16 cellular contexts compared by ENCODE assay signal in genomic region chr20:47825011-47825762, GRCh38. TPM values are rescaled to one million over a fixed set of nuclear protein-coding genes. Genes with fewer than 3 reads are reported as not detected.
DNase-seq lines count a peak whose midpoint lies in the region; ATAC-seq and TF ChIP-seq lines count a peak whose summit lies in the region.
"Had no signal": no experiment of that assay in that cellular context is flagged by ENCODE, and none has a peak within 500 bp of the region (broad histone marks: within the 10 kb centered on the region; RNA-seq: fewer than 3 reads in every experiment).

No MANE protein-coding gene starts in this region.

- intact Hi-C loops in cardiac septum (cut with DNase I): no loop called here

- ATAC-seq in naive B cell (ENCODE audit: low read depth in 2 of 2) (no peak), HG02759 (IDR thresholded peaks at IDR 0.05; ENCODE audit: unreplicated experiment) (no peak)
- ATAC-seq: A549, K562 had no signal

- H3K9me3 Mint-ChIP-seq in naive B cell: no peaks in the 10 kb centered on the region
- H3K9me3 Mint-ChIP-seq: CD4-positive, alpha-beta T cell had no signal

- no peaks in the 10 kb centered on the region for H3K36me3 Mint-ChIP-seq in naive B cell

- peaks cover 8 to 29% (median 11%) of the 10 kb centered on the region in 3 donors for H3K27me3 Mint-ChIP-seq in naive B cell

- no peaks in the 10 kb centered on the region for H3K4me1 ChIP-seq in right atrium auricular region
- no peaks in the 10 kb centered on the region for H3K4me1 ChIP-seq in tibial nerve
- H3K4me1 ChIP-seq: SJSA1 had no signal

- H3K4me1 Mint-ChIP-seq in naive B cell: peaks cover 3 to 10% (median 6%) of the 10 kb centered on the region in 3 donors

- no peak for TF ChIP-seq EP300 in tibial nerve (IDR thresholded peaks at IDR 0.05)

- peak; percentile 55 for DNase-seq in cardiac septum (ENCODE audit: low spot score)
- DNase-seq in right atrium auricular region (ENCODE audit: low spot score): no peak
- peak; percentile 61 for DNase-seq in NCI-H69 (lab: John Stamatoyannopoulos, UW)
- no peak for DNase-seq in naive B cell
- no peak for DNase-seq in tibial nerve (ENCODE audit: low spot score in 2 of 2)
- DNase-seq in coronary artery (ENCODE audit: low spot score): no peak
- DNase-seq in DMS153 (lab: John Stamatoyannopoulos, UW): no peak
- DNase-seq: CD4-positive, alpha-beta T cell; EL; NCI-H1105; NCI-H2029; NCI-H510A treated with DMSO at 0.1 percent for 48 hours had no signal

- H3K27ac Mint-ChIP-seq in naive B cell: peak overlapping the region in 4 of 6 donors; percentile 7 to 67 (median 59)
- H3K27ac Mint-ChIP-seq: CD4-positive, alpha-beta T cell had no signal

- no peak overlapping the region for H3K27ac ChIP-seq in right atrium auricular region
- no peak overlapping the region for H3K27ac ChIP-seq in tibial nerve
- H3K27ac ChIP-seq in coronary artery: no peak overlapping the region
- H3K27ac ChIP-seq: A549, SJSA1 had no signal

- TF ChIP-seq CTCF in right atrium auricular region (IDR thresholded peaks at IDR 0.05) (no peak), tibial nerve (IDR thresholded peaks at IDR 0.05) (no peak), coronary artery (IDR thresholded peaks at IDR 0.05) (no peak)

- H3K9me3 ChIP-seq in right atrium auricular region: no peaks in the 10 kb centered on the region
- no peaks in the 10 kb centered on the region for H3K9me3 ChIP-seq in tibial nerve
- H3K9me3 ChIP-seq: A549, SJSA1 had no signal

- H3K36me3 ChIP-seq in right atrium auricular region: no peaks in the 10 kb centered on the region
- no peaks in the 10 kb centered on the region for H3K36me3 ChIP-seq in tibial nerve
- H3K36me3 ChIP-seq: SJSA1 had no signal

- no peaks in the 10 kb centered on the region for H3K27me3 ChIP-seq in right atrium auricular region
- H3K27me3 ChIP-seq in tibial nerve: peaks cover 0 to 5% of the 10 kb centered on the region in 2 donors
- H3K27me3 ChIP-seq: SJSA1 had no signal

- 83 to 89% methylated on average over 8 to 11 of the region's 12 CpGs for WGBS in tibial nerve, 2 donors

- no peak for TF ChIP-seq POLR2A in tibial nerve (IDR thresholded peaks at IDR 0.05)

- H3K4me3 Mint-ChIP-seq in naive B cell: no peak overlapping the region
- H3K4me3 Mint-ChIP-seq: CD4-positive, alpha-beta T cell had no signal

- H3K4me3 ChIP-seq in right atrium auricular region: no peak overlapping the region
- H3K4me3 ChIP-seq in tibial nerve: no peak overlapping the region
- H3K4me3 ChIP-seq in coronary artery: no peak overlapping the region
- H3K4me3 ChIP-seq: A549, K562, SJSA1 had no signal

RNA-seq across cellular contexts. Expression of gene SULF2, which starts 39.9 kb away (rescaled TPM):
- total RNA-seq in cardiac septum: 39.7 TPM
- total RNA-seq in right atrium auricular region: 10 to 100 TPM; 33.7 to 57.8 TPM
- polyA plus RNA-seq in naive B cell (ENCODE audit: low read depth in 6 of 6): 1 to 10 TPM in 5 of 6 donors, not detected in 1; 1.2 to 3.2 (median 2.6) TPM
- 10 to 100 TPM; 40.9 to 75.3 (median 59.8) TPM for total RNA-seq in tibial nerve
- polyA plus RNA-seq: K562 had no signal

Comparison
In these comparisons a context has a peak if more than half of its experiments do, and no peak if none do; other contexts are left out.
1. DNase-seq: peak in cardiac septum (single experiment) and NCI-H69 (single experiment); none in right atrium auricular region (single experiment), naive B cell (single experiment), tibial nerve (0 of 2), coronary artery (single experiment) and DMS153 (single experiment).